ENCODE assay signal across 19 cellular contexts in genomic region chr12:101954681-101955080, GRCh38.
"Had no signal": no experiment of that assay in that cellular context is flagged by ENCODE, and none has a peak within 500 bp of the region (broad histone marks: within the 10 kb centered on the region; RNA-seq: fewer than 3 reads in every experiment).

No MANE protein-coding gene starts in this region.

- H3K36me3 ChIP-seq: MG63, SJSA1 had no signal

- DNase-seq: KBM-7, MG63, NCI-H1092, NCI-H1105 treated with DMSO at 0.1 percent for 48 hours, NCI-H1417 treated with DMSO at 0.1 percent for 48 hours, NCI-H146, NCI-H1694 treated with DMSO at 0.1 percent for 48 hours, NCI-H1930, NCI-H2081, NCI-H2107, NCI-H2227 treated with DMSO at 0.1 percent for 48 hours, NCI-H524 treated with DMSO at 0.1 percent for 48 hours, NCI-H69, NCI-H774, Right ventricle myocardium superior, RPMI8226, SIG-M5 had no signal

- H3K27me3 ChIP-seq: MG63, SJSA1 had no signal

- H3K9me3 ChIP-seq: MG63, SJSA1 had no signal

- H3K4me1 ChIP-seq: SJSA1 had no signal

- H3K4me3 ChIP-seq: MG63, SJSA1, SK-N-MC had no signal

- H3K27ac ChIP-seq: SJSA1, SK-N-MC had no signal
